ENCODE assay signal across 7 cellular contexts in genomic region chr5:171641891-171642290, GRCh38.
"Had no signal": no experiment of that assay in that cellular context is flagged by ENCODE, and none has a peak within 500 bp of the region (broad histone marks: within the 10 kb centered on the region; RNA-seq: fewer than 3 reads in every experiment).

No MANE protein-coding gene starts in this region.

- H3K4me3 ChIP-seq: GM23338, HAP-1 had no signal

- DNase-seq: H7, KG1 had no signal

- H3K4me2 ChIP-seq: GM23338 had no signal

- H3K27ac Mint-ChIP-seq: GM23338, IgD-negative memory B cell had no signal

- H3K9me3 Mint-ChIP-seq: GM23338, IgD-negative memory B cell had no signal

- FAIRE-seq: HepG2 had no signal

- H3K9me3 ChIP-seq: HAP-1 had no signal

- H3K36me3 ChIP-seq: HAP-1 had no signal

- H3K4me1 ChIP-seq: HAP-1 had no signal

- H2AFZ ChIP-seq: GM23338 had no signal

- H3K4me3 Mint-ChIP-seq: GM23338, IgD-negative memory B cell had no signal

- H3K36me3 Mint-ChIP-seq: IgD-negative memory B cell had no signal

- H3K27ac ChIP-seq: HL-60 had no signal
